In genomic region chr21:35048183-35048601, GRCh38 we compare ENCODE assay signal across 9 cellular contexts. TPM values are rescaled to one million over a fixed set of nuclear protein-coding genes. Genes with fewer than 3 reads are reported as not detected.
DNase-seq lines count a peak whose midpoint lies in the region; FAIRE-seq and TF ChIP-seq lines count a peak whose summit lies in the region.
"Had no signal": no experiment of that assay in that cellular context is flagged by ENCODE, and none has a peak within 500 bp of the region (broad histone marks: within the 10 kb centered on the region; RNA-seq: fewer than 3 reads in every experiment).

No MANE protein-coding gene starts in this region.

- H3K79me2 ChIP-seq in endothelial cell of umbilical vein (ENCODE audit: control insufficient read depth, insufficient read depth, low read length): no peaks in the 10 kb centered on the region

- H3K4me2 ChIP-seq in endothelial cell of umbilical vein (ENCODE audit: insufficient read depth, low read length): peak overlapping the region; percentile 70

- H4K20me1 ChIP-seq in endothelial cell of umbilical vein (replicated peaks; ENCODE audit: control insufficient read depth, extremely low read depth, insufficient read depth, low read length): no peaks in the 10 kb centered on the region

- WGBS in small intestine, 3 donors: 49 to 68% (median 64%) methylated on average over 6 of the region's 6 CpGs

- peak; percentile 56 for DNase-seq in activated CD4-positive, alpha-beta T cell treated with anti-CD3 and anti-CD28 coated beads for 48 hours
- DNase-seq in activated CD4-positive, alpha-beta T cell treated with anti-CD3 and anti-CD28 coated beads, Interleukin-2, amount 50 U/mL, for 1 hour: no peak
- DNase-seq in SJCRH30 (peak; percentile 77 to 79), endothelial cell of umbilical vein (ENCODE audit: low read depth, low spot score) (no peak), small intestine (no peak), NCI-H1092 (lab: John Stamatoyannopoulos, UW) (no peak), caudate nucleus (lab: John Stamatoyannopoulos, UW) (no peak), NCI-H2029 treated with DMSO at 0.1 percent for 48 hours (lab: John Stamatoyannopoulos, UW) (no peak)

- H3K27ac ChIP-seq in SJCRH30 (peak overlapping the region; percentile 80), endothelial cell of umbilical vein (ENCODE audit: insufficient read depth, low read depth, low read length) (peak overlapping the region; percentile 11), small intestine (ENCODE audit: low read depth in 1 of 2, low read length in 1 of 2) (peak overlapping the region; percentile 16 to 84), caudate nucleus (ENCODE audit: low read depth, low read length) (no peak overlapping the region)

- H3K36me3 ChIP-seq in SJCRH30: peaks cover 26% of the 10 kb centered on the region
- H3K36me3 ChIP-seq in endothelial cell of umbilical vein (ENCODE audit: control insufficient read depth in 2 of 2, extremely low read depth in 1 of 2, insufficient read depth in 2 of 2, low read length in 2 of 2): no peaks in the 10 kb centered on the region
- H3K36me3 ChIP-seq in small intestine (ENCODE audit: control insufficient read depth in 2 of 2, insufficient read depth in 2 of 2, low read length in 2 of 2): no peaks in the 10 kb centered on the region

- CTCF ChIA-PET in endothelial cell of umbilical vein (lab: Charles Lee): interaction anchor here (1.1 to 3.8 kb wide), 10 partner anchors 19 to 791 kb away, joined by 3 to 27 read pairs (median 16); no protein-coding TSS in a partner anchor

- no peak overlapping the region for H2AFZ ChIP-seq in endothelial cell of umbilical vein (ENCODE audit: low read depth, low read length)

- no peak for FAIRE-seq in endothelial cell of umbilical vein (lab: Jason Lieb, UNC)
- FAIRE-seq in small intestine (lab: Jason Lieb, UNC): no peak
- FAIRE-seq: G401.6 had no signal

- POLR2A ChIA-PET in endothelial cell of umbilical vein (lab: Charles Lee): interaction anchor here (0.6 to 1.7 kb wide), 2 partner anchors 160 to 1125 kb away, joined by 3 to 8 read pairs; no protein-coding TSS in a partner anchor

- dilution Hi-C loops in endothelial cell of umbilical vein (cut with MboI; ENCODE audit: extremely low pct_ligation_motif_present, low sequenced_read_pairs): no loop called here

- H3K4me3 ChIP-seq in SJCRH30: peak overlapping the region; percentile 65
- H3K4me3 ChIP-seq in endothelial cell of umbilical vein (replicated peaks in 1 of 3; ENCODE audit: insufficient read depth in 1 of 3, low read depth in 1 of 3, low read length in 3 of 3): no peak overlapping the region
- H3K4me3 ChIP-seq in small intestine (ENCODE audit: low read depth in 1 of 2, low read length in 2 of 2): peak overlapping the region in 1 of 2 donors; percentile 31

- H3K27me3 ChIP-seq in SJCRH30 (no peaks in the 10 kb centered on the region), endothelial cell of umbilical vein (ENCODE audit: control insufficient read depth in 2 of 2, insufficient read depth in 2 of 2, low read length in 2 of 2) (peaks cover 26 to 27% of the 10 kb centered on the region in 2 experiments), small intestine (ENCODE audit: control insufficient read depth in 2 of 2, insufficient read depth in 2 of 2, low read length in 2 of 2) (no peaks in the 10 kb centered on the region)

- H3K9ac ChIP-seq in endothelial cell of umbilical vein (replicated peaks; ENCODE audit: extremely low read depth, insufficient read depth, low read length): peak overlapping the region; percentile 4

- peaks cover 22% of the 10 kb centered on the region for H3K4me1 ChIP-seq in SJCRH30
- H3K4me1 ChIP-seq in endothelial cell of umbilical vein (ENCODE audit: control insufficient read depth, extremely low read depth, insufficient read depth, low read length): peaks cover 44% of the 10 kb centered on the region
- H3K4me1 ChIP-seq in small intestine (ENCODE audit: control insufficient read depth in 2 of 2, insufficient read depth in 1 of 2, low read depth in 1 of 2, low read length in 1 of 2): peaks cover 6 to 13% of the 10 kb centered on the region in 2 donors

- no peak for TF ChIP-seq POLR2A in endothelial cell of umbilical vein (IDR thresholded peaks at IDR 0.05; ENCODE audit: low read depth, low read length)

- H3K9me1 ChIP-seq in endothelial cell of umbilical vein (replicated peaks; ENCODE audit: control insufficient read depth, extremely low read depth, insufficient read depth, low read length): no peaks in the 10 kb centered on the region

- no peak for TF ChIP-seq CTCF in endothelial cell of umbilical vein (IDR thresholded peaks at IDR 0.05; ENCODE audit: extremely low read depth in 1 of 2, insufficient read depth in 1 of 2, low read depth in 1 of 2, low read length in 2 of 2)

- intact Hi-C loops in endothelial cell of umbilical vein (cut with micrococcal nuclease): loop anchor here (2.0 to 10.0 kb wide), 3 partner anchors 65 to 427 kb away; no protein-coding TSS in a partner anchor

- H3K9me3 ChIP-seq in SJCRH30 (replicated peaks): no peaks in the 10 kb centered on the region
- H3K9me3 ChIP-seq in endothelial cell of umbilical vein (replicated peaks; ENCODE audit: control insufficient read depth, insufficient read depth, low read length): no peaks in the 10 kb centered on the region
- no peaks in the 10 kb centered on the region for H3K9me3 ChIP-seq in small intestine (ENCODE audit: control insufficient read depth, low read depth)

- BruUV-seq in endothelial cell of umbilical vein (replicated peaks; lab: Mats Ljungman, UMichigan): TSS peak; percentile 48

TF ChIP-seq in endothelial cell of umbilical vein, 7 proteins besides CTCF, POLR2A, EP300 and RAD21:
- TF ChIP-seq FOS (IDR thresholded peaks at IDR 0.05; ENCODE audit: borderline replicate concordance, insufficient read depth, low read length) (no peak), MAX (IDR thresholded peaks at IDR 0.05; ENCODE audit: insufficient read depth, insufficient read length) (no peak), JUN (IDR thresholded peaks at IDR 0.05; ENCODE audit: borderline replicate concordance, insufficient read depth, insufficient read length, low read depth) (no peak), EZH2 (IDR thresholded peaks at IDR 0.05; ENCODE audit: borderline replicate concordance, low read depth, low read length, severe bottlenecking) (no peak), POLR2AphosphoS5 (IDR thresholded peaks at IDR 0.05; ENCODE audit: insufficient read depth, low read depth, low read length) (no peak), MYC (IDR thresholded peaks at IDR 0.05; ENCODE audit: low read depth, low read length) (no peak), GATA2 (IDR thresholded peaks at IDR 0.05; ENCODE audit: insufficient read depth, insufficient read length, low read depth, low read length) (no peak)
TF ChIP-seq in endothelial cell of umbilical vein: peak in this region for 0.

RNA-seq across cellular contexts. Expression of gene RUNX1, which starts 0.9 kb away (rescaled TPM):
- total RNA-seq in SJCRH30 (2014; rRNA removed; shearing (Covaris generic)): 21.7 and 23.7 TPM in 2 replicates
- total RNA-seq in endothelial cell of umbilical vein: 17.9 and 23.9 TPM in 2 replicates
- 4.6 and 5.1 TPM in 2 replicates for polyA plus RNA-seq in endothelial cell of umbilical vein
- 5.7 and 6.5 TPM in 2 replicates for polyA plus RNA-seq in endothelial cell of umbilical vein (2011; cell fraction: cytosol; rRNA removed)
- polyA plus RNA-seq in endothelial cell of umbilical vein (2011; cell fraction: nucleus; rRNA removed): 17.8 and 19.5 TPM in 2 replicates
- 16.6 and 18.5 TPM in 2 replicates for polyA plus RNA-seq in endothelial cell of umbilical vein (2012)
- 12.7 and 13.3 TPM in 2 replicates for polyA minus RNA-seq in endothelial cell of umbilical vein
- 4.9 TPM for polyA minus RNA-seq in endothelial cell of umbilical vein (2011; cell fraction: cytosol; rRNA and poly(A)+ RNA removed)
- polyA minus RNA-seq in endothelial cell of umbilical vein (2011; cell fraction: nucleus; rRNA and poly(A)+ RNA removed): 61.4 and 67.8 TPM in 2 replicates
- 1 to 10 TPM; 2.5 to 5.8 (median 3.2) TPM for polyA plus RNA-seq in small intestine

Comparison
In these comparisons a context has a peak if more than half of its experiments do, and no peak if none do; other contexts are left out.
1. DNase-seq: peak in activated CD4-positive, alpha-beta T cell treated with anti-CD3 and anti-CD28 coated beads for 48 hours (single experiment) and SJCRH30 (2 of 2); none in activated CD4-positive, alpha-beta T cell treated with anti-CD3 and anti-CD28 coated beads, Interleukin-2, amount 50 U/mL, for 1 hour (single experiment), endothelial cell of umbilical vein (single experiment), small intestine (single experiment), NCI-H1092 (single experiment), caudate nucleus (0 of 61) and NCI-H2029 treated with DMSO at 0.1 percent for 48 hours (single experiment).